Comparison of ENCODE assay signal across 8 cellular contexts in genomic region chr6:75284285-75285155, GRCh38. TPM values are rescaled to one million over a fixed set of nuclear protein-coding genes. Genes with fewer than 3 reads are reported as not detected.
DNase-seq lines count a peak whose midpoint lies in the region; ATAC-seq and TF ChIP-seq lines count a peak whose summit lies in the region.

Gene TMEM30A, minus strand, starts transcription at chr6:75284792. Its CDS starts 154 bp downstream, at chr6:75284638.

- DNase-seq in DMS153 (lab: John Stamatoyannopoulos, UW) (peak; percentile 100), OCI-M1 (lab: John Stamatoyannopoulos, UW) (peak; percentile 99), activated T-cell treated with anti-CD3 and anti-CD28 coated beads for 24 hours (ENCODE audit: low read depth) (peak; percentile 96), epithelial cell of esophagus (ENCODE audit: low read depth) (peak; percentile 100), middle frontal gyrus (ENCODE audit: extremely low spot score, low spot score) (peak; percentile 96)
- DNase-seq in stimulated activated CD8-positive, alpha-beta memory T cell treated with anti-CD3 and anti-CD28 coated beads, Interleukin-2, amount 100 ng/mL, for 48 hours (ENCODE audit: low read depth in 2 of 2) = peak; percentile 92

- peaks cover 4% of the 10 kb centered on the region for H3K36me3 Mint-ChIP-seq in IgD-negative memory B cell

- H3K27ac Mint-ChIP-seq in IgD-negative memory B cell = no peak within 1 kb of the TSS

- peak within 1 kb of the TSS; percentile 93 for H3K4me3 ChIP-seq in epithelial cell of esophagus (ENCODE audit: low read length)

- H3K4me3 Mint-ChIP-seq in IgD-negative memory B cell = no peak within 1 kb of the TSS

- no peaks in the 10 kb centered on the region for H3K9me3 Mint-ChIP-seq in IgD-negative memory B cell

- ATAC-seq in GM21576 (IDR thresholded peaks at IDR 0.05; ENCODE audit: unreplicated experiment) = peak; percentile 85

- no peaks in the 10 kb centered on the region for H3K27me3 Mint-ChIP-seq in IgD-negative memory B cell

- peaks cover 18 to 35% (median 24%) of the 10 kb centered on the region in 3 donors for H3K4me1 Mint-ChIP-seq in IgD-negative memory B cell

- no peak for TF ChIP-seq CTCF in epithelial cell of esophagus (IDR thresholded peaks at IDR 0.05; ENCODE audit: insufficient read depth, low read depth, low read length, missing control alignments)

RNA-seq across cellular contexts. Expression of gene TMEM30A, which starts in this region (rescaled TPM):
- 31.5 TPM for polyA plus RNA-seq in IgD-negative memory B cell

Comparison
In these comparisons a context has a peak if more than half of its experiments do, and no peak if none do; other contexts are left out.
1. Peak in every context shown above with its lines: DNase-seq, ATAC-seq and H3K4me3 ChIP-seq.